Comparison of ENCODE assay signal across 15 cellular contexts in the genomic region with DNA sequence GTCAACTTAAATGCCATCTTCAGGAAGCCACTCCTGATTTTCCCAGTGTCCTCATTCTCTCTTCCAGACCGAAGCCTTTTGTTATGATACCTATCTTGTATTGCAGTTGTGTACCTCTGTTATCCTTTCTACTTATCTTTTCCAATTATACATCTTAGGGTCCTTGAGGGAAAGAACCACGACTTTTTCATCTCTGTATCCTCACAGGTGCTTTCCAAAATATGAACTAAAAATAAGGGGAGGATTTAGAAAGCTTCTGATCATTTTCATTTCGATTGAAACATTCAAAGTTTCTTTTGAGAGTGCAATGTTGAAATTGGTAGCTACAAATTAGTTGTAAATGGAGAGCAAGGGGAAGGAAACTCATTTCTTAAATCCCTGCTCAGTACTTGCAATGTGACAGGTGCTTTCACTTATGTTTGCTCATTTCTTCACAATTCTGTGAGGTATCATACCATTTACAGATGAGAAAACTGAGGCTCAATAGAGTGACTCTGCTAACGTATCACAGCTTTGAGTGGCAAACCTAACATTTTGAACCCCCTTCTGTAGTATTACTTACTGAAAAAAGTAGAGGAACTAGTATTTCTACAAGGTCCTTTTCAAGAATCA. TPM values are rescaled to one million over a fixed set of nuclear protein-coding genes. Genes with fewer than 3 reads are reported as not detected.
DNase-seq lines count a peak whose midpoint lies in the region; ATAC-seq and TF ChIP-seq lines count a peak whose summit lies in the region.
"Had no signal": no experiment of that assay in that cellular context is flagged by ENCODE, and none has a peak within 500 bp of the region (broad histone marks: within the 10 kb centered on the region; RNA-seq: fewer than 3 reads in every experiment).

No MANE protein-coding gene starts in this region.

- no peaks in the 10 kb centered on the region for H3K27me3 Mint-ChIP-seq in activated CD4-positive, alpha-beta T cell treated with anti-CD3 and anti-CD28 coated beads, Interleukin-2, amount 10 ng/mL, durations not matched to agents 24 days and 14 days
- H3K27me3 Mint-ChIP-seq in activated T-helper 2 cell treated with anti-CD3 and anti-CD28 coated beads, Interferon-gamma antibody, Interleukin-2, Interleukin-4, amounts not matched to agents 10 μg/mL and 5 μg/mL and 100 μg/mL, durations not matched to agents 14 hours and 24 hours and 36 hours (ENCODE audit: low read depth) = no peaks in the 10 kb centered on the region
- peaks cover 2 to 7% of the 10 kb centered on the region in 2 donors for H3K27me3 Mint-ChIP-seq in natural killer cell treated with Interleukin-12 subunit alpha and Interleukin-12 subunit beta and Interleukin-15 and Interleukin-18, amount 100 ng/mL, for 72 hours

- no peak overlapping the region for H3K4me3 ChIP-seq in GM12865 (ENCODE audit: low read depth, low read length)

- H3K4me1 Mint-ChIP-seq in activated CD4-positive, alpha-beta T cell treated with anti-CD3 and anti-CD28 coated beads, Interleukin-2, amount 10 ng/mL, durations not matched to agents 24 days and 14 days = peaks cover 16% of the 10 kb centered on the region
- peaks cover 15% of the 10 kb centered on the region for H3K4me1 Mint-ChIP-seq in activated T-helper 2 cell treated with anti-CD3 and anti-CD28 coated beads, Interferon-gamma antibody, Interleukin-2, Interleukin-4, amounts not matched to agents 10 μg/mL and 5 μg/mL and 100 μg/mL, durations not matched to agents 14 hours and 24 hours and 36 hours (ENCODE audit: low read depth)
- H3K4me1 Mint-ChIP-seq in natural killer cell treated with Interleukin-12 subunit alpha and Interleukin-12 subunit beta and Interleukin-15 and Interleukin-18, amount 100 ng/mL, for 72 hours (ENCODE audit: low read depth in 2 of 2) = peaks cover 8 to 11% of the 10 kb centered on the region in 2 donors

- in situ Hi-C loops in G401 (cut with HindIII; ENCODE audit: low sequenced_read_pairs) = no loop called here

- no peak for TF ChIP-seq CTCF in GM12865 (IDR thresholded peaks at IDR 0.05; ENCODE audit: insufficient read depth, low read depth, low read length, missing control alignments)

- intact Hi-C loops in activated CD4-positive, alpha-beta T cell treated with anti-CD3 and anti-CD28 coated beads, Interleukin-2, amount 10 ng/mL, durations not matched to agents 24 days and 14 days (cut with micrococcal nuclease) = loop anchor here (2.0 kb wide), 1 partner anchor 23 kb away; a partner anchor contains a TSS
- intact Hi-C loops in activated T-helper 2 cell treated with anti-CD3 and anti-CD28 coated beads, Interferon-gamma antibody, Interleukin-2, Interleukin-4, amounts not matched to agents 10 μg/mL and 5 μg/mL and 100 μg/mL, durations not matched to agents 14 hours and 24 hours and 36 hours (cut with micrococcal nuclease) = no loop called here
- intact Hi-C loops in Right ventricle myocardium superior (cut with DNase I) = no loop called here

- DNase-seq in activated CD4-positive, alpha-beta T cell treated with anti-CD3 and anti-CD28 coated beads, Interleukin-2, amount 10 ng/mL, durations not matched to agents 24 days and 14 days = no peak
- no peak for DNase-seq in activated CD4-positive, alpha-beta T cell treated with anti-CD3 and anti-CD28 coated beads for 48 hours
- DNase-seq in GM12865 (ENCODE audit: low read depth) = peak; percentile 38
- no peak for DNase-seq in activated T-helper 2 cell treated with anti-CD3 and anti-CD28 coated beads, Interferon-gamma antibody, Interleukin-2, Interleukin-4, amounts not matched to agents 10 μg/mL and 5 μg/mL and 100 μg/mL, durations not matched to agents 14 hours and 24 hours and 36 hours (ENCODE audit: low spot score)
- no peak for DNase-seq in natural killer cell treated with Interleukin-12 subunit alpha and Interleukin-12 subunit beta and Interleukin-15 and Interleukin-18, amount 100 ng/mL, for 72 hours (ENCODE audit: low spot score)
- no peak for DNase-seq in kidney glomerular epithelial cell (lab: John Stamatoyannopoulos, UW)
- no peak for DNase-seq in G401 (ENCODE audit: low spot score)
- no peak for DNase-seq in Right ventricle myocardium superior
- DNase-seq: 8988T, C1 segment of cervical spinal cord, NCI-H1417, NCI-H1930, NCI-H2171 treated with DMSO at 0.1 percent for 48 hours, NCI-H774, SIG-M5 had no signal

- no peak for ATAC-seq in natural killer cell treated with Interleukin-12 subunit alpha and Interleukin-12 subunit beta and Interleukin-15 and Interleukin-18, amount 100 ng/mL, for 72 hours
- no peak for ATAC-seq in Right ventricle myocardium superior (ENCODE audit: poor library complexity)

- H3K9me3 Mint-ChIP-seq in activated CD4-positive, alpha-beta T cell treated with anti-CD3 and anti-CD28 coated beads, Interleukin-2, amount 10 ng/mL, durations not matched to agents 24 days and 14 days = peaks cover 7% of the 10 kb centered on the region
- peaks cover 10% of the 10 kb centered on the region for H3K9me3 Mint-ChIP-seq in activated T-helper 2 cell treated with anti-CD3 and anti-CD28 coated beads, Interferon-gamma antibody, Interleukin-2, Interleukin-4, amounts not matched to agents 10 μg/mL and 5 μg/mL and 100 μg/mL, durations not matched to agents 14 hours and 24 hours and 36 hours
- peaks cover 3% of the 10 kb centered on the region for H3K9me3 Mint-ChIP-seq in natural killer cell treated with Interleukin-12 subunit alpha and Interleukin-12 subunit beta and Interleukin-15 and Interleukin-18, amount 100 ng/mL, for 72 hours

- H3K27ac Mint-ChIP-seq in activated CD4-positive, alpha-beta T cell treated with anti-CD3 and anti-CD28 coated beads, Interleukin-2, amount 10 ng/mL, durations not matched to agents 24 days and 14 days = no peak overlapping the region
- H3K27ac Mint-ChIP-seq in activated T-helper 2 cell treated with anti-CD3 and anti-CD28 coated beads, Interferon-gamma antibody, Interleukin-2, Interleukin-4, amounts not matched to agents 10 μg/mL and 5 μg/mL and 100 μg/mL, durations not matched to agents 14 hours and 24 hours and 36 hours = peak overlapping the region; percentile 1
- H3K27ac Mint-ChIP-seq in natural killer cell treated with Interleukin-12 subunit alpha and Interleukin-12 subunit beta and Interleukin-15 and Interleukin-18, amount 100 ng/mL, for 72 hours = no peak overlapping the region

- H3K36me3 Mint-ChIP-seq in activated CD4-positive, alpha-beta T cell treated with anti-CD3 and anti-CD28 coated beads, Interleukin-2, amount 10 ng/mL, durations not matched to agents 24 days and 14 days (ENCODE audit: low read depth) = peaks cover 8% of the 10 kb centered on the region
- peaks cover 27% of the 10 kb centered on the region for H3K36me3 Mint-ChIP-seq in activated T-helper 2 cell treated with anti-CD3 and anti-CD28 coated beads, Interferon-gamma antibody, Interleukin-2, Interleukin-4, amounts not matched to agents 10 μg/mL and 5 μg/mL and 100 μg/mL, durations not matched to agents 14 hours and 24 hours and 36 hours (ENCODE audit: low read depth)
- peaks cover 12% of the 10 kb centered on the region for H3K36me3 Mint-ChIP-seq in natural killer cell treated with Interleukin-12 subunit alpha and Interleukin-12 subunit beta and Interleukin-15 and Interleukin-18, amount 100 ng/mL, for 72 hours

- H3K4me3 Mint-ChIP-seq in activated CD4-positive, alpha-beta T cell treated with anti-CD3 and anti-CD28 coated beads, Interleukin-2, amount 10 ng/mL, durations not matched to agents 24 days and 14 days = peak overlapping the region; percentile 20
- peak overlapping the region; percentile 2 for H3K4me3 Mint-ChIP-seq in activated T-helper 2 cell treated with anti-CD3 and anti-CD28 coated beads, Interferon-gamma antibody, Interleukin-2, Interleukin-4, amounts not matched to agents 10 μg/mL and 5 μg/mL and 100 μg/mL, durations not matched to agents 14 hours and 24 hours and 36 hours (ENCODE audit: low read depth)
- peak overlapping the region; percentile 57 for H3K4me3 Mint-ChIP-seq in natural killer cell treated with Interleukin-12 subunit alpha and Interleukin-12 subunit beta and Interleukin-15 and Interleukin-18, amount 100 ng/mL, for 72 hours

RNA-seq across cellular contexts. Expression of a gene that starts 24.2 kb away (rescaled TPM):
- total RNA-seq in activated CD4-positive, alpha-beta T cell treated with anti-CD3 and anti-CD28 coated beads, Interleukin-2, amount 10 ng/mL, durations not matched to agents 24 days and 14 days = 12.1 and 12.2 TPM in 2 replicates
- total RNA-seq in activated T-helper 2 cell treated with anti-CD3 and anti-CD28 coated beads, Interferon-gamma antibody, Interleukin-2, Interleukin-4, amounts not matched to agents 10 μg/mL and 5 μg/mL and 100 μg/mL, durations not matched to agents 14 hours and 24 hours and 36 hours = 11.2 and 11.9 TPM in 2 replicates
- total RNA-seq in natural killer cell treated with Interleukin-12 subunit alpha and Interleukin-12 subunit beta and Interleukin-15 and Interleukin-18, amount 100 ng/mL, for 72 hours = 1 to 10 TPM; 6.3 to 8.0 TPM
- 11.3 and 18.7 TPM in 2 replicates for total RNA-seq in G401 (2014; rRNA removed; shearing (Covaris generic))
- total RNA-seq in Right ventricle myocardium superior = 15.6 TPM

RNA-seq across cellular contexts. Expression of a gene that starts 34.2 kb away (rescaled TPM):
- 0.09 TPM in 1 of 2 replicates, not detected in the other for total RNA-seq in activated CD4-positive, alpha-beta T cell treated with anti-CD3 and anti-CD28 coated beads, Interleukin-2, amount 10 ng/mL, durations not matched to agents 24 days and 14 days
- 0.09 TPM in 1 of 2 replicates, not detected in the other for total RNA-seq in activated T-helper 2 cell treated with anti-CD3 and anti-CD28 coated beads, Interferon-gamma antibody, Interleukin-2, Interleukin-4, amounts not matched to agents 10 μg/mL and 5 μg/mL and 100 μg/mL, durations not matched to agents 14 hours and 24 hours and 36 hours
- total RNA-seq in natural killer cell treated with Interleukin-12 subunit alpha and Interleukin-12 subunit beta and Interleukin-15 and Interleukin-18, amount 100 ng/mL, for 72 hours = under 1 TPM; 0.14 to 0.31 TPM
- total RNA-seq in G401 (2014; rRNA removed; shearing (Covaris generic)) = not detected in 2 replicates
- 0.56 TPM for total RNA-seq in Right ventricle myocardium superior

Comparison
In these comparisons a context has a peak if more than half of its experiments do, and no peak if none do; other contexts are left out.
1. H3K4me3 Mint-ChIP-seq: peak in every context shown above with its lines; median percentile 57 in natural killer cell treated with Interleukin-12 subunit alpha and Interleukin-12 subunit beta and Interleukin-15 and Interleukin-18, amount 100 ng/mL, for 72 hours; 20 in activated CD4-positive, alpha-beta T cell treated with anti-CD3 and anti-CD28 coated beads, Interleukin-2, amount 10 ng/mL, durations not matched to agents 24 days and 14 days; 2 in activated T-helper 2 cell treated with anti-CD3 and anti-CD28 coated beads, Interferon-gamma antibody, Interleukin-2, Interleukin-4, amounts not matched to agents 10 μg/mL and 5 μg/mL and 100 μg/mL, durations not matched to agents 14 hours and 24 hours and 36 hours.